Comparison of ENCODE assay signal across 1 cellular context in the genomic region with DNA sequence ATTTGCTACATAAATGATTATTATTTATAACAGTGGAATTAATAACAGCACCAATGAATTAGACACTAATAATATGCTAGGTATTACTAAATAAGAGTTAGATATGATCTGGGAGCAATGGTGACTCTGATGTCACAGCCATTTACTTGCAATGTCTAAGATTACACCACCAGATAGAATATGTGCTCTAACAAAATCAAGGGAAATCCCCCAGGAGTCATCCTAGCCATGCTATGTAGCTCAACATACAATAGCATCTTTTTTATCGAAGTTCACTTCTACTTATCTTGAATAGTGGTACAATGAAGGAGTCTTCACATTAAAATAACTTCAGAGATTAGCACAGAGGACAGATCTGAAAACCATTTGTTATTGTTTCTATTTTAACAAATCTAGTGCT.
TF ChIP-seq lines count a peak whose summit lies in the region.

No MANE protein-coding gene starts in this region.

TF ChIP-seq in K562, 482 proteins besides CTCF, POLR2A, EP300 and RAD21:
- TF ChIP-seq TEAD2 (tag; IDR thresholded peaks at IDR 0.05) (no peak), ZFP36 (IDR thresholded peaks at IDR 0.05; ENCODE audit: low read depth, low read length, partially characterized antibody) (no peak), RBM39 (optimal IDR thresholded peaks at IDR 0.05; ENCODE audit: low read depth, low read length) (no peak), ELF4 (CRISPR knock-in tag; IDR thresholded peaks at IDR 0.05) (no peak), SMARCA4 (IDR thresholded peaks at IDR 0.05) (no peak), HNRNPH1 (optimal IDR thresholded peaks at IDR 0.05; ENCODE audit: low read depth, low read length) (no peak), EHMT2 (IDR thresholded peaks at IDR 0.05) (no peak), BACH1 (tag; IDR thresholded peaks at IDR 0.05) (no peak), NR4A1 (CRISPR knock-in tag; IDR thresholded peaks at IDR 0.05) (no peak), NR4A1 (tag; IDR thresholded peaks at IDR 0.05) (no peak), MIER1 (IDR thresholded peaks at IDR 0.05; ENCODE audit: low read depth) (no peak), ZNF354B (CRISPR knock-in tag; IDR thresholded peaks at IDR 0.05) (no peak), ZBED1 (IDR thresholded peaks at IDR 0.05) (no peak), ATF7 (IDR thresholded peaks at IDR 0.05) (no peak), KHSRP (IDR thresholded peaks at IDR 0.05) (no peak)
- TF ChIP-seq, protein P1, sequence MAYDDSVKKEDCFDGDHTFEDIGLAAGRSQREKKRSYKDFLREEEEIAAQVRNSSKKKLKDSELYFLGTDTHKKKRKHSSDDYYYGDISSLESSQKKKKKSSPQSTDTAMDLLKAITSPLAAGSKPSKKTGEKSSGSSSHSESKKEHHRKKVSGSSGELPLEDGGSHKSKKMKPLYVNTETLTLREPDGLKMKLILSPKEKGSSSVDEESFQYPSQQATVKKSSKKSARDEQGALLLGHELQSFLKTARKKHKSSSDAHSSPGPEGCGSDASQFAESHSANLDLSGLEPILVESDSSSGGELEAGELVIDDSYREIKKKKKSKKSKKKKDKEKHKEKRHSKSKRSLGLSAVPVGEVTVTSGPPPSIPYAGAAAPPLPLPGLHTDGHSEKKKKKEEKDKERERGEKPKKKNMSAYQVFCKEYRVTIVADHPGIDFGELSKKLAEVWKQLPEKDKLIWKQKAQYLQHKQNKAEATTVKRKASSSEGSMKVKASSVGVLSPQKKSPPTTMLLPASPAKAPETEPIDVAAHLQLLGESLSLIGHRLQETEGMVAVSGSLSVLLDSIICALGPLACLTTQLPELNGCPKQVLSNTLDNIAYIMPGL (CRISPR knock-in tag; IDR thresholded peaks at IDR 0.05), result no peak
- TF ChIP-seq, protein P2, sequence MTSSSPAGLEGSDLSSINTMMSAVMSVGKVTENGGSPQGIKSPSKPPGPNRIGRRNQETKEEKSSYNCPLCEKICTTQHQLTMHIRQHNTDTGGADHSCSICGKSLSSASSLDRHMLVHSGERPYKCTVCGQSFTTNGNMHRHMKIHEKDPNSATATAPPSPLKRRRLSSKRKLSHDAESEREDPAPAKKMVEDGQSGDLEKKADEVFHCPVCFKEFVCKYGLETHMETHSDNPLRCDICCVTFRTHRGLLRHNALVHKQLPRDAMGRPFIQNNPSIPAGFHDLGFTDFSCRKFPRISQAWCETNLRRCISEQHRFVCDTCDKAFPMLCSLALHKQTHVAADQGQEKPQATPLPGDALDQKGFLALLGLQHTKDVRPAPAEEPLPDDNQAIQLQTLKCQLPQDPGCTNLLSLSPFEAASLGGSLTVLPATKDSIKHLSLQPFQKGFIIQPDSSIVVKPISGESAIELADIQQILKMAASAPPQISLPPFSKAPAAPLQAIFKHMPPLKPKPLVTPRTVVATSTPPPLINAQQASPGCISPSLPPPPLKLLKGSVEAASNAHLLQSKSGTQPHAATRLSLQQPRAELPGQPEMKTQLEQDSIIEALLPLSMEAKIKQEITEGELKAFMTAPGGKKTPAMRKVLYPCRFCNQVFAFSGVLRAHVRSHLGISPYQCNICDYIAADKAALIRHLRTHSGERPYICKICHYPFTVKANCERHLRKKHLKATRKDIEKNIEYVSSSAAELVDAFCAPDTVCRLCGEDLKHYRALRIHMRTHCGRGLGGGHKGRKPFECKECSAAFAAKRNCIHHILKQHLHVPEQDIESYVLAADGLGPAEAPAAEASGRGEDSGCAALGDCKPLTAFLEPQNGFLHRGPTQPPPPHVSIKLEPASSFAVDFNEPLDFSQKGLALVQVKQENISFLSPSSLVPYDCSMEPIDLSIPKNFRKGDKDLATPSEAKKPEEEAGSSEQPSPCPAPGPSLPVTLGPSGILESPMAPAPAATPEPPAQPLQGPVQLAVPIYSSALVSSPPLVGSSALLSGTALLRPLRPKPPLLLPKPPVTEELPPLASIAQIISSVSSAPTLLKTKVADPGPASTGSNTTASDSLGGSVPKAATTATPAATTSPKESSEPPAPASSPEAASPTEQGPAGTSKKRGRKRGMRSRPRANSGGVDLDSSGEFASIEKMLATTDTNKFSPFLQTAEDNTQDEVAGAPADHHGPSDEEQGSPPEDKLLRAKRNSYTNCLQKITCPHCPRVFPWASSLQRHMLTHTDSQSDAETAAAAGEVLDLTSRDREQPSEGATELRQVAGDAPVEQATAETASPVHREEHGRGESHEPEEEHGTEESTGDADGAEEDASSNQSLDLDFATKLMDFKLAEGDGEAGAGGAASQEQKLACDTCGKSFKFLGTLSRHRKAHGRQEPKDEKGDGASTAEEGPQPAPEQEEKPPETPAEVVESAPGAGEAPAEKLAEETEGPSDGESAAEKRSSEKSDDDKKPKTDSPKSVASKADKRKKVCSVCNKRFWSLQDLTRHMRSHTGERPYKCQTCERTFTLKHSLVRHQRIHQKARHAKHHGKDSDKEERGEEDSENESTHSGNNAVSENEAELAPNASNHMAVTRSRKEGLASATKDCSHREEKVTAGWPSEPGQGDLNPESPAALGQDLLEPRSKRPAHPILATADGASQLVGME (CRISPR knock-in tag; IDR thresholded peaks at IDR 0.05), result no peak
- TF ChIP-seq, protein P3, sequence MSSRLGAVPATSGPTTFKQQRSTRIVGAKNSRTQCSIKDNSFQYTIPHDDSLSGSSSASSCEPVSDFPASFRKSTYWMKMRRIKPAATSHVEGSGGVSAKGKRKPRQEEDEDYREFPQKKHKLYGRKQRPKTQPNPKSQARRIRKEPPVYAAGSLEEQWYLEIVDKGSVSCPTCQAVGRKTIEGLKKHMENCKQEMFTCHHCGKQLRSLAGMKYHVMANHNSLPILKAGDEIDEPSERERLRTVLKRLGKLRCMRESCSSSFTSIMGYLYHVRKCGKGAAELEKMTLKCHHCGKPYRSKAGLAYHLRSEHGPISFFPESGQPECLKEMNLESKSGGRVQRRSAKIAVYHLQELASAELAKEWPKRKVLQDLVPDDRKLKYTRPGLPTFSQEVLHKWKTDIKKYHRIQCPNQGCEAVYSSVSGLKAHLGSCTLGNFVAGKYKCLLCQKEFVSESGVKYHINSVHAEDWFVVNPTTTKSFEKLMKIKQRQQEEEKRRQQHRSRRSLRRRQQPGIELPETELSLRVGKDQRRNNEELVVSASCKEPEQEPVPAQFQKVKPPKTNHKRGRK (tag; IDR thresholded peaks at IDR 0.05), result no peak
